Comparison of ENCODE assay signal across 1 cellular context in the genomic region with DNA sequence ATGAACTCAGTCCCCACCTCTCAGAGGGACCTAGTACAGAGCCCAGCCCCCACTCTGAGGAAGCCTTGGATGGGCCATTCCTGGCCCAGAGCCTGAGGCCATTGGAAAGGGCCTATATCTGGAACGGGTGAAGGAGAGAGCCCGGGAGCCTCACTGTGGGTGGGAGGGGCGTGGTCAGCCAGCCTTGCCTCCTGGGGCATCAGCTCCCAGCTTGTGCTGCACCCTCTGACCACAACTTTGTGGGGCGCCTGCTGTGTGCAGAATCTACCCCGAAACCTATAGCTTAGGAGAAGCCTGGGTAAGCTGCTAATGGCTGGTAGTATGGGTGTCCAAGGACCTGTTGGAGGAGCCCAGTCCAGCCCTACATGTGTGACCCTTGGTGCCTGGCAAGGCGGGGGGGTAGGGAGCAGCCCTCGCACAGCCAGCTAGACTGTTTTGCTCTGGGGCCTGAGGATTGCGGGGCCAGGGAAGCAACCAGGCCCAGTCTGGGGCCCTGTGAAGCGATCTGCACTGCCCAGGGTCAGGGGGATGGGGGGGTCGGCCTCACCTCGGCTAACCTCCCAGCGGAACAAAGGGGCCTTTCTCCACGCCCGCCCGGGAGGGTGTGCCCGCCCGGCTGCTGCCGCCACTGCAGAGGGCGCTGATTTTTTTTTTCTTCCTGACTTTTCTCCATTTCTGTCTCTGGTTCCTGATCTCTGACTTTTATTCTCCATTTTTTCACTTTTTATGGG.
TF ChIP-seq lines count a peak whose summit lies in the region.

No MANE protein-coding gene starts in this region.

TF ChIP-seq in HepG2, 621 proteins besides CTCF, POLR2A, EP300 and RAD21 (continued from another document and continues in another):
- TF ChIP-seq NR2F2 (IDR thresholded peaks at IDR 0.05; ENCODE audit: borderline replicate concordance, low read depth) (peak; percentile 40; the same call in 1 of the 2 replicates), ONECUT2 (CRISPR knock-in tag; IDR thresholded peaks at IDR 0.05) (no peak), ZNF251 (CRISPR knock-in tag; IDR thresholded peaks at IDR 0.05) (no peak), ZNF772 (CRISPR knock-in tag; IDR thresholded peaks at IDR 0.05) (peak; percentile 68; the same call in 1 of the 2 replicates), HDAC6 (IDR thresholded peaks at IDR 0.05; ENCODE audit: low read depth, low read length) (no peak), TFAP4 (IDR thresholded peaks at IDR 0.05; ENCODE audit: borderline replicate concordance, low read depth) (peak; percentile 16; the same call in 1 of the 2 replicates), POLR2AphosphoS2 (IDR thresholded peaks at IDR 0.05; ENCODE audit: low read depth, low read length) (no peak), CEBPB (IDR thresholded peaks at IDR 0.05; ENCODE audit: borderline replicate concordance, low read depth, low read length) (no peak), SMAD9 (CRISPR knock-in tag; IDR thresholded peaks at IDR 0.05) (no peak), ZFYVE20 (CRISPR knock-in tag; IDR thresholded peaks at IDR 0.05; ENCODE audit: borderline replicate concordance, low read depth) (no peak), ATM (IDR thresholded peaks at IDR 0.05; ENCODE audit: borderline replicate concordance) (no peak), RCOR2 (CRISPR knock-in tag; IDR thresholded peaks at IDR 0.05) (0 out of 2 replicates have a peak, but pooled peaks have one; percentile 39), RFX5 (IDR thresholded peaks at IDR 0.05; ENCODE audit: low read depth, low read length) (no peak), PRMT3 (CRISPR knock-in tag; IDR thresholded peaks at IDR 0.05; ENCODE audit: borderline replicate concordance, low read depth) (no peak), REL (CRISPR knock-in tag; conservative IDR thresholded peaks at IDR 0.05) (no peak), ZNF292 (CRISPR knock-in tag; IDR thresholded peaks at IDR 0.05; ENCODE audit: borderline replicate concordance, low read depth) (peak; percentile 90), PAF1 (CRISPR knock-in tag; IDR thresholded peaks at IDR 0.05) (no peak), SOX5 (CRISPR knock-in tag; IDR thresholded peaks at IDR 0.05; ENCODE audit: borderline replicate concordance) (peak; percentile 67; the same call in 1 of the 2 replicates), GATAD1 (CRISPR knock-in tag; IDR thresholded peaks at IDR 0.05) (no peak)
- TF ChIP-seq, protein P1, sequence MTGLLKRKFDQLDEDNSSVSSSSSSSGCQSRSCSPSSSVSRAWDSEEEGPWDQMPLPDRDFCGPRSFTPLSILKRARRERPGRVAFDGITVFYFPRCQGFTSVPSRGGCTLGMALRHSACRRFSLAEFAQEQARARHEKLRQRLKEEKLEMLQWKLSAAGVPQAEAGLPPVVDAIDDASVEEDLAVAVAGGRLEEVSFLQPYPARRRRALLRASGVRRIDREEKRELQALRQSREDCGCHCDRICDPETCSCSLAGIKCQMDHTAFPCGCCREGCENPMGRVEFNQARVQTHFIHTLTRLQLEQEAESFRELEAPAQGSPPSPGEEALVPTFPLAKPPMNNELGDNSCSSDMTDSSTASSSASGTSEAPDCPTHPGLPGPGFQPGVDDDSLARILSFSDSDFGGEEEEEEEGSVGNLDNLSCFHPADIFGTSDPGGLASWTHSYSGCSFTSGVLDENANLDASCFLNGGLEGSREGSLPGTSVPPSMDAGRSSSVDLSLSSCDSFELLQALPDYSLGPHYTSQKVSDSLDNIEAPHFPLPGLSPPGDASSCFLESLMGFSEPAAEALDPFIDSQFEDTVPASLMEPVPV (CRISPR knock-in tag; IDR thresholded peaks at IDR 0.05) = no peak
- TF ChIP-seq, protein P2, sequence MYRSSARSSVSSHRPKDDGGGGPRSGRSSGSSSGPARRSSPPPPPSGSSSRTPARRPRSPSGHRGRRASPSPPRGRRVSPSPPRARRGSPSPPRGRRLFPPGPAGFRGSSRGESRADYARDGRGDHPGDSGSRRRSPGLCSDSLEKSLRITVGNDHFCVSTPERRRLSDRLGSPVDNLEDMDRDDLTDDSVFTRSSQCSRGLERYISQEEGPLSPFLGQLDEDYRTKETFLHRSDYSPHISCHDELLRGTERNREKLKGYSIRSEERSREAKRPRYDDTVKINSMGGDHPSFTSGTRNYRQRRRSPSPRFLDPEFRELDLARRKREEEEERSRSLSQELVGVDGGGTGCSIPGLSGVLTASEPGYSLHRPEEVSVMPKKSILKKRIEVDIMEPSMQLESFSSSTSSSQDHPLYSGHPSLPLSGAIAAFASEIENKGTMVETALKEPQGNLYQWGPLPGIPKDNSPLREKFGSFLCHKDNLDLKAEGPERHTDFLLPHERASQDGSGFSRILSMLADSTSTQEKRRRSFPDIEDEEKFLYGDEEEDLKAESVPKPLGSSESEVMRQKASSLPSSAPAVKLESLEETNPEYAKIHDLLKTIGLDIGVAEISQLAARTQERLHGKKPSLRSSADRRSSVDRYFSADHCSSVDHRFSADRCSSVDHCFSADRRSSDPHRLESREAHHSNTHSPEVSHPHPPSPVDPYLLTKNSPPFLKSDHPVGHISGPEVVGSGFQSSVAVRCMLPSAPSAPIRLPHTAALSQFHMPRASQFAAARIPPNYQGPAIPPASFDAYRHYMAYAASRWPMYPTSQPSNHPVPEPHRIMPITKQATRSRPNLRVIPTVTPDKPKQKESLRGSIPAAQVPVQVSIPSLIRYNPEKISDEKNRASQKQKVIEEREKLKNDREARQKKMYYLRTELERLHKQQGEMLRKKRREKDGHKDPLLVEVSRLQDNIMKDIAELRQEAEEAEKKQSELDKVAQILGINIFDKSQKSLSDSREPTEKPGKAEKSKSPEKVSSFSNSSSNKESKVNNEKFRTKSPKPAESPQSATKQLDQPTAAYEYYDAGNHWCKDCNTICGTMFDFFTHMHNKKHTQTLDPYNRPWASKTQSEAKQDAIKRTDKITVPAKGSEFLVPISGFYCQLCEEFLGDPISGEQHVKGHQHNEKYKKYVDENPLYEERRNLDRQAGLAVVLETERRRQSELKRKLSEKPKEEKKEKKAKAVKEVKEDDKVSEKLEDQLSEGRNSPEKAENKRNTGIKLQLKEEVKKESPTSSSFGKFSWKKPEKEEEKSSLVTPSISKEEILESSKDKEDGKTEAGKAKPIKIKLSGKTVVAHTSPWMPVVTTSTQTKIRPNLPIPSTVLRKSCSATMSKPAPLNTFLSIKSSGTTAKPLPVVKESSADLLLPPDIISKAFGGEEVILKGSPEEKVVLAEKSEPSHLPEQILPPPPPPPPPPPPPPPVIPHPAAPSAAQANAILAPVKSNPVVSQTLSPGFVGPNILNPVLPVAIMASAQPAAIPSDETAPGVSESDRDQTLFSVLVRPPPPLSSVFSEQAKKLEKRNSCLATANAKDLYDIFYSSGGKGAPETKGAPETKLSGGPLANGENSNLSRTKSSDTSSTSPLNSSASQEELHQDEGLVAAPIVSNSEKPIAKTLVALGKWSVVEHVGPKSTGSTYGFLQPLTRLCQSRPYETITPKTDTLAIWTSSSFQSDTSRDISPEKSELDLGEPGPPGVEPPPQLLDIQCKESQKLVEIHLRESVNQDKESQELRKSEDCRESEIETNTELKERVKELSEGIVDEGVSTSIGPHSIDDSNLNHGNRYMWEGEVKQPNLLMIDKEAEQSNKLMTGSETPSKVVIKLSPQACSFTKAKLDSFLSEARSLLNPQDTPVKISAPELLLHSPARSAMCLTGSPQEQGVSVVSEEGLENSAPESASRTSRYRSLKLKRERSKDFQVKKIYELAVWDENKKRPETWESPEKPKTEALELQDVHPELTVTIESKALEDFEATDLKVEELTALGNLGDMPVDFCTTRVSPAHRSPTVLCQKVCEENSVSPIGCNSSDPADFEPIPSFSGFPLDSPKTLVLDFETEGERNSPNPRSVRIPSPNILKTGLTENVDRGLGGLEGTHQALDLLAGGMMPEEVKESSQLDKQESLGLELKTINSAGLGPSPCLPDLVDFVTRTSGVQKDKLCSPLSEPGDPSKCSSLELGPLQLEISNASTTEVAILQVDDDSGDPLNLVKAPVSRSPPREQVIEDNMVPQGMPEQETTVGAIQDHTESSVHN (CRISPR knock-in tag; IDR thresholded peaks at IDR 0.05) = no peak
- TF ChIP-seq, protein P3, sequence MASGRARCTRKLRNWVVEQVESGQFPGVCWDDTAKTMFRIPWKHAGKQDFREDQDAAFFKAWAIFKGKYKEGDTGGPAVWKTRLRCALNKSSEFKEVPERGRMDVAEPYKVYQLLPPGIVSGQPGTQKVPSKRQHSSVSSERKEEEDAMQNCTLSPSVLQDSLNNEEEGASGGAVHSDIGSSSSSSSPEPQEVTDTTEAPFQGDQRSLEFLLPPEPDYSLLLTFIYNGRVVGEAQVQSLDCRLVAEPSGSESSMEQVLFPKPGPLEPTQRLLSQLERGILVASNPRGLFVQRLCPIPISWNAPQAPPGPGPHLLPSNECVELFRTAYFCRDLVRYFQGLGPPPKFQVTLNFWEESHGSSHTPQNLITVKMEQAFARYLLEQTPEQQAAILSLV (CRISPR knock-in tag; IDR thresholded peaks at IDR 0.05; ENCODE audit: borderline replicate concordance) = no peak
- TF ChIP-seq, protein P4, sequence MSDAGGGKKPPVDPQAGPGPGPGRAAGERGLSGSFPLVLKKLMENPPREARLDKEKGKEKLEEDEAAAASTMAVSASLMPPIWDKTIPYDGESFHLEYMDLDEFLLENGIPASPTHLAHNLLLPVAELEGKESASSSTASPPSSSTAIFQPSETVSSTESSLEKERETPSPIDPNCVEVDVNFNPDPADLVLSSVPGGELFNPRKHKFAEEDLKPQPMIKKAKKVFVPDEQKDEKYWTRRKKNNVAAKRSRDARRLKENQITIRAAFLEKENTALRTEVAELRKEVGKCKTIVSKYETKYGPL (CRISPR knock-in tag; IDR thresholded peaks at IDR 0.05) = no peak
- TF ChIP-seq, protein P5, sequence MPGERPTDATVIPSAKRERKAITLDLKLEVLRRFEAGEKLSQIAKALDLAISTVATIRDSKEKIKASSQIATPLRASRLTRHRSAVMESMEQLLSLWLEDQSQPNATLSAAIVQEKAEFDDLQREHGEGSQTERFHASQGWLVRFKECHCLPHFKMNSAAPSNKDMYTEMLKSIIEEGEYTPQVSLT (CRISPR knock-in tag; IDR thresholded peaks at IDR 0.05; ENCODE audit: borderline replicate concordance, low read depth) = no peak; the same call in 1 of the 2 replicates
- TF ChIP-seq, protein P6, sequence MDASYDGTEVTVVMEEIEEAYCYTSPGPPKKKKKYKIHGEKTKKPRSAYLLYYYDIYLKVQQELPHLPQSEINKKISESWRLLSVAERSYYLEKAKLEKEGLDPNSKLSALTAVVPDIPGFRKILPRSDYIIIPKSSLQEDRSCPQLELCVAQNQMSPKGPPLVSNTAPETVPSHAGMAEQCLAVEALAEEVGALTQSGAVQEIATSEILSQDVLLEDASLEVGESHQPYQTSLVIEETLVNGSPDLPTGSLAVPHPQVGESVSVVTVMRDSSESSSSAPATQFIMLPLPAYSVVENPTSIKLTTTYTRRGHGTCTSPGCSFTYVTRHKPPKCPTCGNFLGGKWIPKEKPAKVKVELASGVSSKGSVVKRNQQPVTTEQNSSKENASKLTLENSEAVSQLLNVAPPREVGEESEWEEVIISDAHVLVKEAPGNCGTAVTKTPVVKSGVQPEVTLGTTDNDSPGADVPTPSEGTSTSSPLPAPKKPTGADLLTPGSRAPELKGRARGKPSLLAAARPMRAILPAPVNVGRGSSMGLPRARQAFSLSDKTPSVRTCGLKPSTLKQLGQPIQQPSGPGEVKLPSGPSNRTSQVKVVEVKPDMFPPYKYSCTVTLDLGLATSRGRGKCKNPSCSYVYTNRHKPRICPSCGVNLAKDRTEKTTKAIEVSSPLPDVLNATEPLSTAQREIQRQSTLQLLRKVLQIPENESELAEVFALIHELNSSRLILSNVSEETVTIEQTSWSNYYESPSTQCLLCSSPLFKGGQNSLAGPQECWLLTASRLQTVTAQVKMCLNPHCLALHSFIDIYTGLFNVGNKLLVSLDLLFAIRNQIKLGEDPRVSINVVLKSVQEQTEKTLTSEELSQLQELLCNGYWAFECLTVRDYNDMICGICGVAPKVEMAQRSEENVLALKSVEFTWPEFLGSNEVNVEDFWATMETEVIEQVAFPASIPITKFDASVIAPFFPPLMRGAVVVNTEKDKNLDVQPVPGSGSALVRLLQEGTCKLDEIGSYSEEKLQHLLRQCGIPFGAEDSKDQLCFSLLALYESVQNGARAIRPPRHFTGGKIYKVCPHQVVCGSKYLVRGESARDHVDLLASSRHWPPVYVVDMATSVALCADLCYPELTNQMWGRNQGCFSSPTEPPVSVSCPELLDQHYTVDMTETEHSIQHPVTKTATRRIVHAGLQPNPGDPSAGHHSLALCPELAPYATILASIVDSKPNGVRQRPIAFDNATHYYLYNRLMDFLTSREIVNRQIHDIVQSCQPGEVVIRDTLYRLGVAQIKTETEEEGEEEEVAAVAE (CRISPR knock-in tag; IDR thresholded peaks at IDR 0.05; ENCODE audit: borderline replicate concordance) = no peak
- TF ChIP-seq, protein P7, sequence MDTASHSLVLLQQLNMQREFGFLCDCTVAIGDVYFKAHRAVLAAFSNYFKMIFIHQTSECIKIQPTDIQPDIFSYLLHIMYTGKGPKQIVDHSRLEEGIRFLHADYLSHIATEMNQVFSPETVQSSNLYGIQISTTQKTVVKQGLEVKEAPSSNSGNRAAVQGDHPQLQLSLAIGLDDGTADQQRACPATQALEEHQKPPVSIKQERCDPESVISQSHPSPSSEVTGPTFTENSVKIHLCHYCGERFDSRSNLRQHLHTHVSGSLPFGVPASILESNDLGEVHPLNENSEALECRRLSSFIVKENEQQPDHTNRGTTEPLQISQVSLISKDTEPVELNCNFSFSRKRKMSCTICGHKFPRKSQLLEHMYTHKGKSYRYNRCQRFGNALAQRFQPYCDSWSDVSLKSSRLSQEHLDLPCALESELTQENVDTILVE (CRISPR knock-in tag; IDR thresholded peaks at IDR 0.05) = no peak
- TF ChIP-seq, protein P8, sequence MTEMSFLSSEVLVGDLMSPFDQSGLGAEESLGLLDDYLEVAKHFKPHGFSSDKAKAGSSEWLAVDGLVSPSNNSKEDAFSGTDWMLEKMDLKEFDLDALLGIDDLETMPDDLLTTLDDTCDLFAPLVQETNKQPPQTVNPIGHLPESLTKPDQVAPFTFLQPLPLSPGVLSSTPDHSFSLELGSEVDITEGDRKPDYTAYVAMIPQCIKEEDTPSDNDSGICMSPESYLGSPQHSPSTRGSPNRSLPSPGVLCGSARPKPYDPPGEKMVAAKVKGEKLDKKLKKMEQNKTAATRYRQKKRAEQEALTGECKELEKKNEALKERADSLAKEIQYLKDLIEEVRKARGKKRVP (CRISPR knock-in tag; IDR thresholded peaks at IDR 0.05) = peak in 1 of 2 experiments; percentile 37; a peak in 1 of 4 replicates
- TF ChIP-seq, protein P9, sequence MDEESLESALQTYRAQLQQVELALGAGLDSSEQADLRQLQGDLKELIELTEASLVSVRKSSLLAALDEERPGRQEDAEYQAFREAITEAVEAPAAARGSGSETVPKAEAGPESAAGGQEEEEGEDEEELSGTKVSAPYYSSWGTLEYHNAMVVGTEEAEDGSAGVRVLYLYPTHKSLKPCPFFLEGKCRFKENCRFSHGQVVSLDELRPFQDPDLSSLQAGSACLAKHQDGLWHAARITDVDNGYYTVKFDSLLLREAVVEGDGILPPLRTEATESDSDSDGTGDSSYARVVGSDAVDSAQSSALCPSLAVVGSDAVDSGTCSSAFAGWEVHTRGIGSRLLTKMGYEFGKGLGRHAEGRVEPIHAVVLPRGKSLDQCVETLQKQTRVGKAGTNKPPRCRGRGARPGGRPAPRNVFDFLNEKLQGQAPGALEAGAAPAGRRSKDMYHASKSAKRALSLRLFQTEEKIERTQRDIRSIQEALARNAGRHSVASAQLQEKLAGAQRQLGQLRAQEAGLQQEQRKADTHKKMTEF (CRISPR knock-in tag; IDR thresholded peaks at IDR 0.05) = no peak; the same call in 1 of the 2 replicates
